Comparison of ENCODE assay signal across 1 cellular context in genomic region chr10:125129076-125129458, GRCh38.
TF ChIP-seq lines count a peak whose summit lies in the region.

No MANE protein-coding gene starts in this region.

TF ChIP-seq in WTC11, 78 proteins besides CTCF, POLR2A, EP300 and RAD21 (continued from another document):
- no peak for TF ChIP-seq ZNF281 (CRISPR knock-in tag; IDR thresholded peaks at IDR 0.05)
- no peak for TF ChIP-seq STAT6 (CRISPR knock-in tag; conservative IDR thresholded peaks at IDR 0.05; ENCODE audit: low read depth)
- TF ChIP-seq, protein P1, sequence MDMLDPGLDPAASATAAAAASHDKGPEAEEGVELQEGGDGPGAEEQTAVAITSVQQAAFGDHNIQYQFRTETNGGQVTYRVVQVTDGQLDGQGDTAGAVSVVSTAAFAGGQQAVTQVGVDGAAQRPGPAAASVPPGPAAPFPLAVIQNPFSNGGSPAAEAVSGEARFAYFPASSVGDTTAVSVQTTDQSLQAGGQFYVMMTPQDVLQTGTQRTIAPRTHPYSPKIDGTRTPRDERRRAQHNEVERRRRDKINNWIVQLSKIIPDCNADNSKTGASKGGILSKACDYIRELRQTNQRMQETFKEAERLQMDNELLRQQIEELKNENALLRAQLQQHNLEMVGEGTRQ (CRISPR knock-in tag; IDR thresholded peaks at IDR 0.05): no peak
- TF ChIP-seq CDX4 (CRISPR knock-in tag; IDR thresholded peaks at IDR 0.05; ENCODE audit: borderline replicate concordance): no peak
- no peak for TF ChIP-seq HMGA2 (CRISPR knock-in tag; IDR thresholded peaks at IDR 0.05)
- no peak for TF ChIP-seq ZNF317 (CRISPR knock-in tag; IDR thresholded peaks at IDR 0.05; ENCODE audit: borderline replicate concordance, low read depth)
- TF ChIP-seq, protein P2, sequence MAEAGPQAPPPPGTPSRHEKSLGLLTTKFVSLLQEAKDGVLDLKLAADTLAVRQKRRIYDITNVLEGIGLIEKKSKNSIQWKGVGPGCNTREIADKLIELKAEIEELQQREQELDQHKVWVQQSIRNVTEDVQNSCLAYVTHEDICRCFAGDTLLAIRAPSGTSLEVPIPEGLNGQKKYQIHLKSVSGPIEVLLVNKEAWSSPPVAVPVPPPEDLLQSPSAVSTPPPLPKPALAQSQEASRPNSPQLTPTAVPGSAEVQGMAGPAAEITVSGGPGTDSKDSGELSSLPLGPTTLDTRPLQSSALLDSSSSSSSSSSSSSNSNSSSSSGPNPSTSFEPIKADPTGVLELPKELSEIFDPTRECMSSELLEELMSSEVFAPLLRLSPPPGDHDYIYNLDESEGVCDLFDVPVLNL (CRISPR knock-in tag; IDR thresholded peaks at IDR 0.05; ENCODE audit: borderline replicate concordance, low read depth): no peak
- TF ChIP-seq SMAD3 (CRISPR knock-in tag; IDR thresholded peaks at IDR 0.05; ENCODE audit: borderline replicate concordance): no peak
- TF ChIP-seq GTF2I (CRISPR knock-in tag; conservative IDR thresholded peaks at IDR 0.05): no peak
- no peak for TF ChIP-seq ZNF671 (CRISPR knock-in tag; IDR thresholded peaks at IDR 0.05)
- no peak for TF ChIP-seq ATF6 (CRISPR knock-in tag; IDR thresholded peaks at IDR 0.05)
- TF ChIP-seq RELA (CRISPR knock-in tag; IDR thresholded peaks at IDR 0.05; ENCODE audit: borderline replicate concordance): no peak
- TF ChIP-seq SMAD4 (CRISPR knock-in tag; IDR thresholded peaks at IDR 0.05): no peak
